Comparison of ENCODE assay signal across 8 cellular contexts in the genomic region with DNA sequence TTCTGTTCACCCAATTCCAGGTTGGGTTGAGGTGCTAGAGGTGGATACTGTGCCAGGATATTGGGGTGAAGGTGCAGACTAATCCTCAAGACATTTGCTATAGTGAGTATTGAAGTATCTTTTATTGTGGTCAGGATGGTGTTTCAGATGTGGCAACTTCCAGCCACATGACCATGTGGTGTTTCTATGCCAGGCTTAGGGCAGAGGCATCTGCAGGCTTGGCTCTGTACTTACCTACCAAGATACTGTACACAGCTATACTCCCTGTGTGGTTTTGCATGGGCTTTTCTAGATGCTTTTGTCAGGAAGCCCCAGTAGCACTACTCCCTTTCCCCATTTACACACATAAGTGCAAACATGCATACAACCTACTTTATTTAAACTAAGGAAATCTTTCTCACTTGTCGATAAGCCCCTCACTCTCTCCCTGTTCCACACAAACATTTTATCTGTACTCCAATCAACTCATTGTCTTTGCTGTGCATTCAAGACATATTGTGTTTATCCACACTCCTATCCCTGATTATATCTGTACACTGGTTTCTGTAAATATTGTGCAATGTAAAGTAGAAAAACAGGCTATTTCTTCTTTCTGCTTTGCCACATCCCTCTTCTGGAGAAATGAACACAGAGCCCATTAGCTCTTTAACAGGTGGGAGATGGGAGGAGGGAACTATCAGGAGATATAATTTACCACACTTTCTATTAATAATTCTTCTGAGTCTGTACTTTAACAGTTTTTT. TPM values are rescaled to one million over a fixed set of nuclear protein-coding genes. Genes with fewer than 3 reads are reported as not detected.
DNase-seq lines count a peak whose midpoint lies in the region; ATAC-seq and TF ChIP-seq lines count a peak whose summit lies in the region.

No MANE protein-coding gene starts in this region.

- no peak overlapping the region for H2BK12ac ChIP-seq in trophoblast cell (ENCODE audit: low read length)

- H3K36me3 Mint-ChIP-seq in CD4-positive, CD25-positive, alpha-beta regulatory T cell, result peaks cover 3% of the 10 kb centered on the region
- H3K36me3 Mint-ChIP-seq in activated T-helper 17 cell treated with anti-CD3 and anti-CD28 coated beads, Interleukin-2, amount 50 U/mL, for 72 hours (ENCODE audit: low read depth), result peaks cover 6% of the 10 kb centered on the region

- no peaks in the 10 kb centered on the region for H3K9me3 Mint-ChIP-seq in CD4-positive, CD25-positive, alpha-beta regulatory T cell
- no peaks in the 10 kb centered on the region for H3K9me3 Mint-ChIP-seq in activated T-helper 17 cell treated with anti-CD3 and anti-CD28 coated beads, Interleukin-2, amount 50 U/mL, for 72 hours

- peak; percentile 80 to 82 for ATAC-seq in CD4-positive, CD25-positive, alpha-beta regulatory T cell (ENCODE audit: low read depth in 2 of 2)
- peak; percentile 93 for ATAC-seq in GM21423 (IDR thresholded peaks at IDR 0.05; ENCODE audit: unreplicated experiment)
- ATAC-seq in activated T-helper 17 cell treated with anti-CD3 and anti-CD28 coated beads, Interleukin-2, amount 50 U/mL, for 72 hours (replicated peaks), result peak; percentile 87

- peak overlapping the region; percentile 46 for H3K23ac ChIP-seq in trophoblast cell (ENCODE audit: low read length)

- H3K4me3 Mint-ChIP-seq in CD4-positive, CD25-positive, alpha-beta regulatory T cell, result peak overlapping the region; percentile 1 to 44 (median 14)
- H3K4me3 Mint-ChIP-seq in activated T-helper 17 cell treated with anti-CD3 and anti-CD28 coated beads, Interleukin-2, amount 50 U/mL, for 72 hours, result peak overlapping the region; percentile 21

- H3K9ac ChIP-seq in trophoblast cell (ENCODE audit: low read length), result no peak overlapping the region

- no peak overlapping the region for H2BK5ac ChIP-seq in trophoblast cell (ENCODE audit: low read depth, low read length, poor library complexity)

- H3K36me3 ChIP-seq in CD4-positive, CD25-positive, alpha-beta regulatory T cell (ENCODE audit: control insufficient read depth, insufficient read depth, low read length), result peaks cover 7% of the 10 kb centered on the region
- H3K36me3 ChIP-seq in trophoblast cell (ENCODE audit: control insufficient read depth in 1 of 2, insufficient read depth in 2 of 2, low read length in 2 of 2) (peaks cover 0 to 4% of the 10 kb centered on the region in 2 experiments), uterus (no peaks in the 10 kb centered on the region)

- H3K4ac ChIP-seq in trophoblast cell (ENCODE audit: low read depth, low read length), result no peak overlapping the region

- H2AK5ac ChIP-seq in trophoblast cell (ENCODE audit: low read length), result no peak overlapping the region

- CTCF ChIA-PET in RWPE1 (lab: Yijun Ruan, JAX), result interaction anchor here (0.6 kb wide), 1 partner anchor 705 kb away, joined by 4 read pairs; no protein-coding TSS in a partner anchor

- H3K27ac Mint-ChIP-seq in CD4-positive, CD25-positive, alpha-beta regulatory T cell, result peak overlapping the region; percentile 11 to 70 (median 43)
- H3K27ac Mint-ChIP-seq in activated T-helper 17 cell treated with anti-CD3 and anti-CD28 coated beads, Interleukin-2, amount 50 U/mL, for 72 hours, result no peak overlapping the region

- peak overlapping the region; percentile 62 for H3K27ac ChIP-seq in CD4-positive, CD25-positive, alpha-beta regulatory T cell (ENCODE audit: insufficient read depth, low read length, poor library complexity, severe bottlenecking)
- no peak overlapping the region for H3K27ac ChIP-seq in trophoblast cell (ENCODE audit: low read depth, low read length)
- H3K27ac ChIP-seq in uterus, result no peak overlapping the region
- H3K27ac ChIP-seq in RWPE1, result no peak overlapping the region

- H4K12ac ChIP-seq in trophoblast cell (ENCODE audit: low read depth, low read length), result no peak overlapping the region

- H3K79me1 ChIP-seq in trophoblast cell (ENCODE audit: low read length), result no peaks in the 10 kb centered on the region

- H3K18ac ChIP-seq in trophoblast cell (ENCODE audit: low read length), result no peak overlapping the region

- H3K14ac ChIP-seq in trophoblast cell (ENCODE audit: low read length), result no peak overlapping the region

- no peaks in the 10 kb centered on the region for H3K9me3 ChIP-seq in CD4-positive, CD25-positive, alpha-beta regulatory T cell (ENCODE audit: control insufficient read depth in 2 of 2, low read length in 2 of 2)
- no peaks in the 10 kb centered on the region for H3K9me3 ChIP-seq in trophoblast cell (ENCODE audit: insufficient read depth, low read depth, low read length)
- H3K9me3 ChIP-seq in uterus, result no peaks in the 10 kb centered on the region

- no peak overlapping the region for H2AFZ ChIP-seq in trophoblast cell (ENCODE audit: insufficient read depth, low read length, poor library complexity)

- H2BK120ac ChIP-seq in trophoblast cell (ENCODE audit: insufficient read depth, low read length, poor library complexity), result no peak overlapping the region

- no peak overlapping the region for H4K8ac ChIP-seq in trophoblast cell (ENCODE audit: low read depth, low read length)

- no peak overlapping the region for H4K91ac ChIP-seq in trophoblast cell (ENCODE audit: low read depth, low read length)

- TF ChIP-seq POLR2A in uterus (IDR thresholded peaks at IDR 0.05), result no peak

- POLR2A ChIA-PET in RWPE1 (lab: Yijun Ruan, JAX; ENCODE audit: low non-redundant PET), result no interaction called here

- no peaks in the 10 kb centered on the region for H3K79me2 ChIP-seq in trophoblast cell (ENCODE audit: control insufficient read depth, insufficient read depth, low read length, poor library complexity)

- no peaks in the 10 kb centered on the region for H3K27me3 ChIP-seq in CD4-positive, CD25-positive, alpha-beta regulatory T cell (ENCODE audit: control insufficient read depth, insufficient read depth, low read length)
- H3K27me3 ChIP-seq in trophoblast cell (ENCODE audit: insufficient read depth, low read length) (no peaks in the 10 kb centered on the region), uterus (no peaks in the 10 kb centered on the region)

- peak; percentile 41 to 68 (median 65) for DNase-seq in CD4-positive, CD25-positive, alpha-beta regulatory T cell
- DNase-seq in HT1080 (ENCODE audit: low read depth) (peak; percentile 44), trophoblast cell (peak in 1 of 2 donors; percentile 66), A172 (ENCODE audit: low spot score) (no peak), uterus (no peak), RWPE1 (ENCODE audit: low spot score) (no peak)

- peak overlapping the region; percentile 35 for H3K4me3 ChIP-seq in CD4-positive, CD25-positive, alpha-beta regulatory T cell (ENCODE audit: low read depth, low read length)
- H3K4me3 ChIP-seq in trophoblast cell (ENCODE audit: low read depth, low read length) (no peak overlapping the region), uterus (no peak overlapping the region)

- WGBS in trophoblast cell (ENCODE audit: extremely low coverage, insufficient coverage, insufficient read length), result no CpG with 5 or more reads among the region's 1 CpG

- TF ChIP-seq CTCF in uterus (IDR thresholded peaks at IDR 0.05) (no peak), RWPE1 (conservative IDR thresholded peaks at IDR 0.05; ENCODE audit: low read depth) (no peak)

- H3K4me1 Mint-ChIP-seq in CD4-positive, CD25-positive, alpha-beta regulatory T cell, result peaks cover 27 to 65% (median 50%) of the 10 kb centered on the region in 4 donors
- peaks cover 19% of the 10 kb centered on the region for H3K4me1 Mint-ChIP-seq in activated T-helper 17 cell treated with anti-CD3 and anti-CD28 coated beads, Interleukin-2, amount 50 U/mL, for 72 hours

- H3K4me1 ChIP-seq in CD4-positive, CD25-positive, alpha-beta regulatory T cell (ENCODE audit: control insufficient read depth, insufficient read depth, low read length, poor library complexity, severe bottlenecking), result peaks cover 26% of the 10 kb centered on the region
- H3K4me1 ChIP-seq in trophoblast cell (ENCODE audit: control insufficient read depth in 1 of 2, insufficient read depth in 2 of 2, low read length in 2 of 2) (peaks cover 0 to 2% of the 10 kb centered on the region in 2 experiments), uterus (no peaks in the 10 kb centered on the region)

- H3K4me2 ChIP-seq in trophoblast cell (ENCODE audit: low read length), result no peak overlapping the region

- intact Hi-C loops in uterus (cut with DNase I; ENCODE audit: low total_unique reads), result no loop called here

- no peaks in the 10 kb centered on the region for H3K27me3 Mint-ChIP-seq in CD4-positive, CD25-positive, alpha-beta regulatory T cell
- no peaks in the 10 kb centered on the region for H3K27me3 Mint-ChIP-seq in activated T-helper 17 cell treated with anti-CD3 and anti-CD28 coated beads, Interleukin-2, amount 50 U/mL, for 72 hours

RNA-seq across cellular contexts. Expression of a gene that starts 12.3 kb away (rescaled TPM):
- total RNA-seq in CD4-positive, CD25-positive, alpha-beta regulatory T cell, result 19.9 TPM
- 10 to 100 TPM; 32.9 to 41.4 (median 35.7) TPM for polyA plus RNA-seq in CD4-positive, CD25-positive, alpha-beta regulatory T cell
- 21.7 and 24.4 TPM in 2 replicates for total RNA-seq in HT1080 (2014; rRNA removed; shearing (Covaris generic))
- polyA plus RNA-seq in HT1080 (2015; cell fraction: cytosol; rRNA removed), result 44.5 and 47.4 TPM in 2 replicates
- polyA plus RNA-seq in HT1080 (2015; cell fraction: nucleus; rRNA removed), result 38.8 and 39.7 TPM in 2 replicates
- total RNA-seq in activated T-helper 17 cell treated with anti-CD3 and anti-CD28 coated beads, Interleukin-2, amount 50 U/mL, for 72 hours, result 10 to 100 TPM; 18.9 to 37.4 TPM
- 25.4 and 27.1 TPM in 2 replicates for polyA plus RNA-seq in trophoblast cell (2013)
- 43.2 and 53.3 TPM in 2 replicates for total RNA-seq in A172 (2014; rRNA removed; shearing (Covaris generic))
- 10 to 100 TPM in 3 of 4 donors, 1 to 10 TPM in 1; 8.7 to 47.1 (median 22.8) TPM for total RNA-seq in uterus

RNA-seq across cellular contexts. Expression of a gene that starts 13.5 kb away (rescaled TPM):
- 126 TPM for total RNA-seq in CD4-positive, CD25-positive, alpha-beta regulatory T cell
- polyA plus RNA-seq in CD4-positive, CD25-positive, alpha-beta regulatory T cell, result 100 to 1,000 TPM; 115 to 142 (median 118) TPM
- total RNA-seq in HT1080 (2014; rRNA removed; shearing (Covaris generic)), result 101 and 127 TPM in 2 replicates
- polyA plus RNA-seq in HT1080 (2015; cell fraction: cytosol; rRNA removed), result 54.4 and 71.6 TPM in 2 replicates
- polyA plus RNA-seq in HT1080 (2015; cell fraction: nucleus; rRNA removed), result 154 and 159 TPM in 2 replicates
- 100 to 1,000 TPM in 1 of 2 donors, 10 to 100 TPM in 1; 93.7 to 175 TPM for total RNA-seq in activated T-helper 17 cell treated with anti-CD3 and anti-CD28 coated beads, Interleukin-2, amount 50 U/mL, for 72 hours
- polyA plus RNA-seq in trophoblast cell (2013), result 132 and 137 TPM in 2 replicates
- total RNA-seq in A172 (2014; rRNA removed; shearing (Covaris generic)), result 215 and 290 TPM in 2 replicates
- total RNA-seq in uterus, result 100 to 1,000 TPM in 1 of 4 donors, 10 to 100 TPM in 3; 69.1 to 151 (median 85.3) TPM

Comparison
In these comparisons a context has a peak if more than half of its experiments do, and no peak if none do; other contexts are left out.
1. DNase-seq: peak in CD4-positive, CD25-positive, alpha-beta regulatory T cell (3 of 3) and HT1080 (single experiment); none in A172 (single experiment), uterus (0 of 2) and RWPE1 (single experiment).
2. Peak in every context shown above with its lines, with median percentiles within 50 percentile points of each other: ATAC-seq.